ENCODE assay signal across 1 cellular context in genomic region chr17:6667516-6667915, GRCh38.
TF ChIP-seq lines count a peak whose summit lies in the region.

No MANE protein-coding gene starts in this region.

TF ChIP-seq in K562, 482 proteins besides CTCF, POLR2A, EP300 and RAD21:
- 0 out of 2 replicates have a peak, but pooled peaks have one; percentile 49 for TF ChIP-seq ZBTB40 (IDR thresholded peaks at IDR 0.05)
- no peak for TF ChIP-seq ZBTB40 (CRISPR knock-in tag; IDR thresholded peaks at IDR 0.05)
- no peak for TF ChIP-seq STAT6 (CRISPR knock-in tag; IDR thresholded peaks at IDR 0.05)
